1 cellular context compared by ENCODE assay signal in genomic region chr10:127881262-127881661, GRCh38.
TF ChIP-seq lines count a peak whose summit lies in the region.

No MANE protein-coding gene starts in this region.

TF ChIP-seq in SK-N-SH treated with all-trans-retinoic acid at 6 μM for 48 hours, 23 proteins besides CTCF, POLR2A, EP300 and RAD21 (continued from another document):
- TF ChIP-seq TSHZ2 (CRISPR knock-in tag; IDR thresholded peaks at IDR 0.05) (no peak), ZNF8 (CRISPR knock-in tag; IDR thresholded peaks at IDR 0.05) (no peak), ZNF70 (CRISPR knock-in tag; IDR thresholded peaks at IDR 0.05) (no peak)
- TF ChIP-seq, protein P1, sequence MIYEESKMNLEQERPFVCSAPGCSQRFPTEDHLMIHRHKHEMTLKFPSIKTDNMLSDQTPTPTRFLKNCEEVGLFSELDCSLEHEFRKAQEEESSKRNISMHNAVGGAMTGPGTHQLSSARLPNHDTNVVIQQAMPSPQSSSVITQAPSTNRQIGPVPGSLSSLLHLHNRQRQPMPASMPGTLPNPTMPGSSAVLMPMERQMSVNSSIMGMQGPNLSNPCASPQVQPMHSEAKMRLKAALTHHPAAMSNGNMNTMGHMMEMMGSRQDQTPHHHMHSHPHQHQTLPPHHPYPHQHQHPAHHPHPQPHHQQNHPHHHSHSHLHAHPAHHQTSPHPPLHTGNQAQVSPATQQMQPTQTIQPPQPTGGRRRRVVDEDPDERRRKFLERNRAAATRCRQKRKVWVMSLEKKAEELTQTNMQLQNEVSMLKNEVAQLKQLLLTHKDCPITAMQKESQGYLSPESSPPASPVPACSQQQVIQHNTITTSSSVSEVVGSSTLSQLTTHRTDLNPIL (CRISPR knock-in tag; IDR thresholded peaks at IDR 0.05; ENCODE audit: low read depth), result no peak
